ENCODE assay signal across 20 cellular contexts in genomic region chr3:47634996-47635395, GRCh38. TPM values are rescaled to one million over a fixed set of nuclear protein-coding genes. Genes with fewer than 3 reads are reported as not detected.
DNase-seq lines count a peak whose midpoint lies in the region; ATAC-seq and FAIRE-seq lines count a peak whose summit lies in the region.
"Had no signal": no experiment of that assay in that cellular context is flagged by ENCODE, and none has a peak within 500 bp of the region (broad histone marks: within the 10 kb centered on the region; RNA-seq: fewer than 3 reads in every experiment).

No MANE protein-coding gene starts in this region.

- H3K36me3 Mint-ChIP-seq in activated CD4-positive, alpha-beta memory T cell treated with anti-CD3 and anti-CD28 coated beads for 36 hours = peaks cover 45% of the 10 kb centered on the region
- peaks cover 47% of the 10 kb centered on the region for H3K36me3 Mint-ChIP-seq in activated CD4-positive, alpha-beta memory T cell treated with anti-CD3 and anti-CD28 coated beads, Interleukin-2, amount 10 ng/mL, durations not matched to agents 7 days and 5 days (ENCODE audit: low read depth)
- H3K36me3 Mint-ChIP-seq in activated T-helper 17 cell treated with anti-CD3 and anti-CD28 coated beads, Interleukin-2, amount 50 U/mL, for 72 hours (ENCODE audit: low read depth) = peaks cover 89% of the 10 kb centered on the region

- H3K27me3 Mint-ChIP-seq in activated CD4-positive, alpha-beta memory T cell treated with anti-CD3 and anti-CD28 coated beads for 36 hours = no peaks in the 10 kb centered on the region
- H3K27me3 Mint-ChIP-seq in activated CD4-positive, alpha-beta memory T cell treated with anti-CD3 and anti-CD28 coated beads, Interleukin-2, amount 10 ng/mL, durations not matched to agents 7 days and 5 days = no peaks in the 10 kb centered on the region
- H3K27me3 Mint-ChIP-seq in activated T-helper 17 cell treated with anti-CD3 and anti-CD28 coated beads, Interleukin-2, amount 50 U/mL, for 72 hours = no peaks in the 10 kb centered on the region
- H3K27me3 Mint-ChIP-seq: effector memory CD8-positive, alpha-beta T cell had no signal

- H3K9me3 Mint-ChIP-seq in activated CD4-positive, alpha-beta memory T cell treated with anti-CD3 and anti-CD28 coated beads for 36 hours = no peaks in the 10 kb centered on the region
- H3K9me3 Mint-ChIP-seq in activated CD4-positive, alpha-beta memory T cell treated with anti-CD3 and anti-CD28 coated beads, Interleukin-2, amount 10 ng/mL, durations not matched to agents 7 days and 5 days = no peaks in the 10 kb centered on the region
- H3K9me3 Mint-ChIP-seq in activated T-helper 17 cell treated with anti-CD3 and anti-CD28 coated beads, Interleukin-2, amount 50 U/mL, for 72 hours = no peaks in the 10 kb centered on the region
- H3K9me3 Mint-ChIP-seq: activated T-cell treated with anti-CD3 and anti-CD28 coated beads, Interleukin-2, amount 50 U/mL, for 4 hours; effector memory CD8-positive, alpha-beta T cell; natural killer cell had no signal

- DNase-seq in activated CD4-positive, alpha-beta memory T cell treated with anti-CD3 and anti-CD28 coated beads for 36 hours = peak; percentile 14
- no peak for DNase-seq in activated CD4-positive, alpha-beta memory T cell treated with anti-CD3 and anti-CD28 coated beads, Interleukin-2, amount 10 ng/mL, durations not matched to agents 7 days and 5 days
- peak; percentile 76 for DNase-seq in medulla oblongata (ENCODE audit: extremely low spot score)
- peak in 32 of 49 donors; percentile 2 to 71 (median 24) for DNase-seq in substantia nigra (lab: John Stamatoyannopoulos, UW)
- DNase-seq in NCI-H187 (lab: John Stamatoyannopoulos, UW) = no peak
- DNase-seq in activated gamma-delta T cell treated with Interleukin-2 at 50 U/mL for 16 hours = no peak
- no peak for DNase-seq in small intestine
- DNase-seq: 8988T; activated T-cell treated with anti-CD3 and anti-CD28 coated beads, Interleukin-2, amount 50 U/mL, for 4 hours; body of pancreas; Calu3; effector memory CD8-positive, alpha-beta T cell; foreskin keratinocyte; natural killer cell; NCI-H1105 treated with DMSO at 0.1 percent for 48 hours; NCI-H345; OCI-M1 had no signal

- H3K4me3 ChIP-seq in small intestine (ENCODE audit: low read depth in 1 of 2, low read length in 2 of 2) = no peak overlapping the region
- H3K4me3 ChIP-seq: body of pancreas, skin epidermis had no signal

- H3K27me3 ChIP-seq in small intestine (ENCODE audit: control insufficient read depth in 2 of 2, insufficient read depth in 2 of 2, low read length in 2 of 2) = no peaks in the 10 kb centered on the region
- H3K27me3 ChIP-seq: body of pancreas, foreskin keratinocyte had no signal

- H3K4me1 Mint-ChIP-seq in activated CD4-positive, alpha-beta memory T cell treated with anti-CD3 and anti-CD28 coated beads for 36 hours (ENCODE audit: low read depth) = peaks cover 12% of the 10 kb centered on the region
- H3K4me1 Mint-ChIP-seq in activated CD4-positive, alpha-beta memory T cell treated with anti-CD3 and anti-CD28 coated beads, Interleukin-2, amount 10 ng/mL, durations not matched to agents 7 days and 5 days = peaks cover 8% of the 10 kb centered on the region
- peaks cover 6% of the 10 kb centered on the region for H3K4me1 Mint-ChIP-seq in activated T-helper 17 cell treated with anti-CD3 and anti-CD28 coated beads, Interleukin-2, amount 50 U/mL, for 72 hours
- H3K4me1 Mint-ChIP-seq: natural killer cell had no signal

- CTCF ChIA-PET in activated CD4-positive, alpha-beta memory T cell treated with anti-CD3 and anti-CD28 coated beads for 36 hours (lab: Charles Lee) = no interaction called here
- CTCF ChIA-PET in activated CD4-positive, alpha-beta memory T cell treated with anti-CD3 and anti-CD28 coated beads, Interleukin-2, amount 10 ng/mL, durations not matched to agents 7 days and 5 days (lab: Charles Lee) = no interaction called here

- peak overlapping the region; percentile 52 for H3K27ac Mint-ChIP-seq in activated CD4-positive, alpha-beta memory T cell treated with anti-CD3 and anti-CD28 coated beads for 36 hours
- no peak overlapping the region for H3K27ac Mint-ChIP-seq in activated CD4-positive, alpha-beta memory T cell treated with anti-CD3 and anti-CD28 coated beads, Interleukin-2, amount 10 ng/mL, durations not matched to agents 7 days and 5 days
- peak overlapping the region; percentile 20 for H3K27ac Mint-ChIP-seq in activated T-helper 17 cell treated with anti-CD3 and anti-CD28 coated beads, Interleukin-2, amount 50 U/mL, for 72 hours

- no peak overlapping the region for H3K4me3 Mint-ChIP-seq in activated CD4-positive, alpha-beta memory T cell treated with anti-CD3 and anti-CD28 coated beads for 36 hours
- no peak overlapping the region for H3K4me3 Mint-ChIP-seq in activated CD4-positive, alpha-beta memory T cell treated with anti-CD3 and anti-CD28 coated beads, Interleukin-2, amount 10 ng/mL, durations not matched to agents 7 days and 5 days
- H3K4me3 Mint-ChIP-seq in activated T-helper 17 cell treated with anti-CD3 and anti-CD28 coated beads, Interleukin-2, amount 50 U/mL, for 72 hours = peak overlapping the region; percentile 13
- H3K4me3 Mint-ChIP-seq: activated T-cell treated with anti-CD3 and anti-CD28 coated beads, Interleukin-2, amount 50 U/mL, for 4 hours; effector memory CD8-positive, alpha-beta T cell; natural killer cell had no signal

- 52 to 77% (median 56%) methylated on average over 6 of the region's 6 CpGs for WGBS in small intestine, 3 donors

- FAIRE-seq in small intestine (lab: Jason Lieb, UNC) = no peak
- FAIRE-seq: islet of Langerhans had no signal

- POLR2A ChIA-PET in activated CD4-positive, alpha-beta memory T cell treated with anti-CD3 and anti-CD28 coated beads for 36 hours (lab: Charles Lee) = no interaction called here
- POLR2A ChIA-PET in activated CD4-positive, alpha-beta memory T cell treated with anti-CD3 and anti-CD28 coated beads, Interleukin-2, amount 10 ng/mL, durations not matched to agents 7 days and 5 days (lab: Charles Lee) = interaction anchor here (2.3 kb wide), 1 partner anchor 14 kb away, joined by 4 read pairs; no protein-coding TSS in a partner anchor

- no peaks in the 10 kb centered on the region for H3K9me3 ChIP-seq in small intestine (ENCODE audit: control insufficient read depth, low read depth)
- H3K9me3 ChIP-seq: body of pancreas had no signal

- H3K4me1 ChIP-seq in small intestine (ENCODE audit: control insufficient read depth in 2 of 2, insufficient read depth in 1 of 2, low read depth in 1 of 2, low read length in 1 of 2) = no peaks in the 10 kb centered on the region
- H3K4me1 ChIP-seq: body of pancreas, foreskin keratinocyte had no signal

- ATAC-seq in activated T-helper 17 cell treated with anti-CD3 and anti-CD28 coated beads, Interleukin-2, amount 50 U/mL, for 72 hours (replicated peaks) = peak; percentile 40
- ATAC-seq: activated T-cell treated with anti-CD3 and anti-CD28 coated beads, Interleukin-2, amount 50 U/mL, for 4 hours; body of pancreas; effector memory CD8-positive, alpha-beta T cell; foreskin keratinocyte; natural killer cell had no signal

- H3K27ac ChIP-seq in substantia nigra (ENCODE audit: low read depth, low read length, poor library complexity, severe bottlenecking) = peak overlapping the region; percentile 43
- no peak overlapping the region for H3K27ac ChIP-seq in small intestine (ENCODE audit: low read depth in 1 of 2, low read length in 1 of 2)
- H3K27ac ChIP-seq: body of pancreas, foreskin keratinocyte had no signal

- H3K36me3 ChIP-seq in small intestine (ENCODE audit: control insufficient read depth in 2 of 2, insufficient read depth in 2 of 2, low read length in 2 of 2) = peaks cover 5 to 10% of the 10 kb centered on the region in 2 donors

- intact Hi-C loops in activated CD4-positive, alpha-beta memory T cell treated with anti-CD3 and anti-CD28 coated beads for 36 hours (cut with micrococcal nuclease) = loop anchor here (5.0 kb wide), 1 partner anchor 147 kb away; the partner anchor contains the start of gene SMARCC1

RNA-seq across cellular contexts. Expression of gene CSPG5, which starts 56.3 kb away (rescaled TPM):
- under 1 TPM; 0.29 to 0.41 TPM for total RNA-seq in activated CD4-positive, alpha-beta memory T cell treated with anti-CD3 and anti-CD28 coated beads for 36 hours
- under 1 TPM; 0.30 to 0.40 TPM for total RNA-seq in activated CD4-positive, alpha-beta memory T cell treated with anti-CD3 and anti-CD28 coated beads, Interleukin-2, amount 10 ng/mL, durations not matched to agents 7 days and 5 days
- total RNA-seq in activated T-helper 17 cell treated with anti-CD3 and anti-CD28 coated beads, Interleukin-2, amount 50 U/mL, for 72 hours = under 1 TPM; 0.79 to 0.91 TPM
- under 1 TPM in 1 of 3 donors, not detected in 2; 0.64 TPM for polyA plus RNA-seq in small intestine

Comparison
In these comparisons a context has a peak if more than half of its experiments do, and no peak if none do; other contexts are left out.
1. DNase-seq: peak in activated CD4-positive, alpha-beta memory T cell treated with anti-CD3 and anti-CD28 coated beads for 36 hours (single experiment), medulla oblongata (single experiment) and substantia nigra (32 of 49); none in activated CD4-positive, alpha-beta memory T cell treated with anti-CD3 and anti-CD28 coated beads, Interleukin-2, amount 10 ng/mL, durations not matched to agents 7 days and 5 days (single experiment), NCI-H187 (0 of 2), activated gamma-delta T cell treated with Interleukin-2 at 50 U/mL for 16 hours (single experiment) and small intestine (single experiment).